In the genomic region with DNA sequence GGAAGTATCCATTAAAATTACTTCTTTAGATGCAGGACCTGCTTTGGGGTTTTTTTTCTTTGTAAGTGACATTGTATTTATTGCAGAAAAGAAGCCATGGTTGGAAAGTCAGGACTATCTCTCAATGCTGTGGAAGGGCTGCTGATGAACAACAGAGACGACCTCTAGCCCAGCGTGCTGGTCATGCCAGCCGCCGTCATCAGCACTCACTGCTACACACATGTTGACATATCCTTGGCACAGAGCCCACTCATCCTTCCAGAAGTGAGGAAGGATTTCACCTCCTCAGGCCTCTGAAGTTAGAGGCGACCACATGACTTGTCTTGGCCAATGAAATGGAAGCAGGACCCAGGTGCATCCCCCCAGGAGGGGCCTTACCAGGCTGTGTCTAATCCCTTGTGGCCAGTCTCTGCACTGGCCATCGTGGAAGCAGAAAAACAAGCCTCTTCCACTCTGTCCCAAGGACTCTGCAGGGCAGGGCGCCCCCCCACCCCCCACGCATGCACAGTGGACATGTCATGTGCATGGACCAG, we compare ENCODE assay signal across 22 cellular contexts.
DNase-seq lines count a peak whose midpoint lies in the region; ATAC-seq and TF ChIP-seq lines count a peak whose summit lies in the region.
"Had no signal": no experiment of that assay in that cellular context is flagged by ENCODE, and none has a peak within 500 bp of the region (broad histone marks: within the 10 kb centered on the region; RNA-seq: fewer than 3 reads in every experiment).

No MANE protein-coding gene starts in this region.

- no peak overlapping the region for H3K27ac ChIP-seq in SK-N-SH (ENCODE audit: low read depth in 2 of 2, low read length in 1 of 2)
- H3K27ac ChIP-seq in osteoblast (ENCODE audit: low read depth, low read length) = no peak overlapping the region
- H3K27ac ChIP-seq: GM23248, HL-60, RWPE1 had no signal

- H3F3A ChIP-seq in SK-N-SH (replicated peaks; ENCODE audit: insufficient read depth) = no peaks in the 10 kb centered on the region

- no peaks in the 10 kb centered on the region for H3K9me2 ChIP-seq in SK-N-SH

- H3K36me3 ChIP-seq in SK-N-SH (replicated peaks in 1 of 2; ENCODE audit: control insufficient read depth in 1 of 2, insufficient read depth in 2 of 2, low read length in 1 of 2) (no peaks in the 10 kb centered on the region), H7 (replicated peaks; ENCODE audit: control insufficient read depth, insufficient read depth, low read length) (no peaks in the 10 kb centered on the region), osteoblast (ENCODE audit: insufficient read depth, low read length) (no peaks in the 10 kb centered on the region)

- H3K4me3 ChIP-seq in SK-N-SH (ENCODE audit: low read depth in 2 of 2, low read length in 1 of 2) (no peak overlapping the region), H7 (ENCODE audit: insufficient read depth, low read depth, low read length) (no peak overlapping the region), osteoblast (ENCODE audit: insufficient read depth, low read length) (no peak overlapping the region)
- H3K4me3 ChIP-seq: GM23248 had no signal

- H3K4me2 ChIP-seq in SK-N-SH = no peak overlapping the region
- H3K4me2 ChIP-seq in osteoblast (ENCODE audit: insufficient read depth, low read length) = no peak overlapping the region

- DNase-seq in SK-N-SH (peak; percentile 52), H7 (peak; percentile 81), amniotic epithelial cell (ENCODE audit: low read depth) (peak; percentile 18), osteoblast (ENCODE audit: insufficient read length, low spot score, missing footprints) (peak; percentile 83)
- DNase-seq in central memory CD4-positive, alpha-beta T cell = no peak
- DNase-seq: CD4-positive, alpha-beta T cell; DMS53; GM23248; H9; Karpas-422; NCI-H1092 treated with DMSO at 0.1 percent for 48 hours; NCI-H1436; NCI-H187; NCI-H2081 treated with DMSO at 0.1 percent for 48 hours; NCI-H2171; NCI-H226; NCI-H510A treated with DMSO at 0.1 percent for 48 hours had no signal

- ATAC-seq in SK-N-SH treated with all-trans-retinoic acid at 6 μM for 48 hours = no peak
- ATAC-seq in HG03565 (IDR thresholded peaks at IDR 0.05; ENCODE audit: unreplicated experiment) = no peak
- ATAC-seq: Panc1 had no signal

- H3K4me1 ChIP-seq in SK-N-SH (ENCODE audit: control insufficient read depth in 1 of 2, insufficient read depth in 2 of 2, low read depth in 1 of 2, low read length in 1 of 2) (no peaks in the 10 kb centered on the region), osteoblast (ENCODE audit: insufficient read depth, low read length) (no peaks in the 10 kb centered on the region)

- H4K20me1 ChIP-seq in SK-N-SH (ENCODE audit: insufficient read depth) (no peaks in the 10 kb centered on the region), osteoblast (ENCODE audit: insufficient read depth, low read length) (no peaks in the 10 kb centered on the region)

- no peak for TF ChIP-seq CTCF in SK-N-SH (IDR thresholded peaks at IDR 0.05)
- no peak for TF ChIP-seq CTCF in osteoblast (IDR thresholded peaks at IDR 0.05; ENCODE audit: extremely low read depth, low read depth, low read length)

- no peak for TF ChIP-seq EP300 in SK-N-SH (IDR thresholded peaks at IDR 0.05; ENCODE audit: borderline replicate concordance in 1 of 2, low read depth in 1 of 2, low read length in 1 of 2)

- H3K9me3 ChIP-seq in SK-N-SH = no peaks in the 10 kb centered on the region
- H3K9me3 ChIP-seq in osteoblast (ENCODE audit: low read depth, low read length) = no peaks in the 10 kb centered on the region

- TF ChIP-seq RAD21 in SK-N-SH (IDR thresholded peaks at IDR 0.05; ENCODE audit: low read length) = no peak

- no peaks in the 10 kb centered on the region for H3K79me2 ChIP-seq in SK-N-SH (ENCODE audit: insufficient read depth)
- no peaks in the 10 kb centered on the region for H3K79me2 ChIP-seq in osteoblast (ENCODE audit: insufficient read depth, low read length)

- CTCF ChIA-PET in SK-N-SH (lab: Yijun Ruan, JAX) = no interaction called here

- H2AFZ ChIP-seq in SK-N-SH (ENCODE audit: low read depth) (no peak overlapping the region), osteoblast (ENCODE audit: low read length) (no peak overlapping the region)
- H2AFZ ChIP-seq: GM23248 had no signal

- 31% methylated on average over 7 of the region's 8 CpGs for WGBS in SK-N-SH (ENCODE audit: low lambda C conversion rate)

- POLR2A ChIA-PET in SK-N-SH (lab: Yijun Ruan, JAX) = no interaction called here

- H3K9ac ChIP-seq in SK-N-SH = no peak overlapping the region
- H3K9ac ChIP-seq: GM23248 had no signal

- H3K27me3 ChIP-seq in SK-N-SH (ENCODE audit: insufficient read depth) = no peaks in the 10 kb centered on the region
- no peaks in the 10 kb centered on the region for H3K27me3 ChIP-seq in H7 (ENCODE audit: control insufficient read depth, insufficient read depth, low read length)
- H3K27me3 ChIP-seq in osteoblast (ENCODE audit: insufficient read depth, low read length) = no peaks in the 10 kb centered on the region

TF ChIP-seq in SK-N-SH, 30 proteins besides CTCF, POLR2A, EP300 and RAD21 (continues in another document):
- no peak for TF ChIP-seq EZH2phosphoT487 (IDR thresholded peaks at IDR 0.05; ENCODE audit: borderline replicate concordance, low read depth)
- no peak for TF ChIP-seq YY1 (IDR thresholded peaks at IDR 0.05; ENCODE audit: low read depth)
- no peak for TF ChIP-seq MEF2A (IDR thresholded peaks at IDR 0.05; ENCODE audit: borderline replicate concordance, low read depth)
- TF ChIP-seq RFX5 (IDR thresholded peaks at IDR 0.05; ENCODE audit: low read length) = no peak
- no peak for TF ChIP-seq GABPA (IDR thresholded peaks at IDR 0.05; ENCODE audit: low read depth)
- TF ChIP-seq, protein P1, sequence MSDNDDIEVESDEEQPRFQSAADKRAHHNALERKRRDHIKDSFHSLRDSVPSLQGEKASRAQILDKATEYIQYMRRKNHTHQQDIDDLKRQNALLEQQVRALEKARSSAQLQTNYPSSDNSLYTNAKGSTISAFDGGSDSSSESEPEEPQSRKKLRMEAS (IDR thresholded peaks at IDR 0.05; ENCODE audit: low read depth) = no peak
- no peak for TF ChIP-seq FOSL2 (IDR thresholded peaks at IDR 0.05; ENCODE audit: borderline replicate concordance, low read depth)
- TF ChIP-seq CHD2 (IDR thresholded peaks at IDR 0.05; ENCODE audit: low read length, partially characterized antibody) = no peak
- no peak for TF ChIP-seq TEAD4 (IDR thresholded peaks at IDR 0.05; ENCODE audit: borderline replicate concordance, insufficient read depth)

TF ChIP-seq in SK-N-SH treated with all-trans-retinoic acid at 6 μM for 48 hours, 23 proteins besides CTCF, POLR2A, EP300 and RAD21 (continues in another document):
- TF ChIP-seq, protein P2, sequence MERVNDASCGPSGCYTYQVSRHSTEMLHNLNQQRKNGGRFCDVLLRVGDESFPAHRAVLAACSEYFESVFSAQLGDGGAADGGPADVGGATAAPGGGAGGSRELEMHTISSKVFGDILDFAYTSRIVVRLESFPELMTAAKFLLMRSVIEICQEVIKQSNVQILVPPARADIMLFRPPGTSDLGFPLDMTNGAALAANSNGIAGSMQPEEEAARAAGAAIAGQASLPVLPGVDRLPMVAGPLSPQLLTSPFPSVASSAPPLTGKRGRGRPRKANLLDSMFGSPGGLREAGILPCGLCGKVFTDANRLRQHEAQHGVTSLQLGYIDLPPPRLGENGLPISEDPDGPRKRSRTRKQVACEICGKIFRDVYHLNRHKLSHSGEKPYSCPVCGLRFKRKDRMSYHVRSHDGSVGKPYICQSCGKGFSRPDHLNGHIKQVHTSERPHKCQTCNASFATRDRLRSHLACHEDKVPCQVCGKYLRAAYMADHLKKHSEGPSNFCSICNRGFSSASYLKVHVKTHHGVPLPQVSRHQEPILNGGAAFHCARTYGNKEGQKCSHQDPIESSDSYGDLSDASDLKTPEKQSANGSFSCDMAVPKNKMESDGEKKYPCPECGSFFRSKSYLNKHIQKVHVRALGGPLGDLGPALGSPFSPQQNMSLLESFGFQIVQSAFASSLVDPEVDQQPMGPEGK (CRISPR knock-in tag; IDR thresholded peaks at IDR 0.05; ENCODE audit: borderline replicate concordance) = no peak
- TF ChIP-seq OSR1 (CRISPR knock-in tag; IDR thresholded peaks at IDR 0.05) = no peak
- TF ChIP-seq GLIS3 (CRISPR knock-in tag; IDR thresholded peaks at IDR 0.05) = no peak
- TF ChIP-seq, protein P3, sequence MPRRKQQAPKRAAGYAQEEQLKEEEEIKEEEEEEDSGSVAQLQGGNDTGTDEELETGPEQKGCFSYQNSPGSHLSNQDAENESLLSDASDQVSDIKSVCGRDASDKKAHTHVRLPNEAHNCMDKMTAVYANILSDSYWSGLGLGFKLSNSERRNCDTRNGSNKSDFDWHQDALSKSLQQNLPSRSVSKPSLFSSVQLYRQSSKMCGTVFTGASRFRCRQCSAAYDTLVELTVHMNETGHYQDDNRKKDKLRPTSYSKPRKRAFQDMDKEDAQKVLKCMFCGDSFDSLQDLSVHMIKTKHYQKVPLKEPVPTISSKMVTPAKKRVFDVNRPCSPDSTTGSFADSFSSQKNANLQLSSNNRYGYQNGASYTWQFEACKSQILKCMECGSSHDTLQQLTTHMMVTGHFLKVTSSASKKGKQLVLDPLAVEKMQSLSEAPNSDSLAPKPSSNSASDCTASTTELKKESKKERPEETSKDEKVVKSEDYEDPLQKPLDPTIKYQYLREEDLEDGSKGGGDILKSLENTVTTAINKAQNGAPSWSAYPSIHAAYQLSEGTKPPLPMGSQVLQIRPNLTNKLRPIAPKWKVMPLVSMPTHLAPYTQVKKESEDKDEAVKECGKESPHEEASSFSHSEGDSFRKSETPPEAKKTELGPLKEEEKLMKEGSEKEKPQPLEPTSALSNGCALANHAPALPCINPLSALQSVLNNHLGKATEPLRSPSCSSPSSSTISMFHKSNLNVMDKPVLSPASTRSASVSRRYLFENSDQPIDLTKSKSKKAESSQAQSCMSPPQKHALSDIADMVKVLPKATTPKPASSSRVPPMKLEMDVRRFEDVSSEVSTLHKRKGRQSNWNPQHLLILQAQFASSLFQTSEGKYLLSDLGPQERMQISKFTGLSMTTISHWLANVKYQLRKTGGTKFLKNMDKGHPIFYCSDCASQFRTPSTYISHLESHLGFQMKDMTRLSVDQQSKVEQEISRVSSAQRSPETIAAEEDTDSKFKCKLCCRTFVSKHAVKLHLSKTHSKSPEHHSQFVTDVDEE (CRISPR knock-in tag; IDR thresholded peaks at IDR 0.05) = no peak
- TF ChIP-seq TCF4 (CRISPR knock-in tag; IDR thresholded peaks at IDR 0.05; ENCODE audit: borderline replicate concordance) = no peak
- no peak for TF ChIP-seq ZNF8 (CRISPR knock-in tag; IDR thresholded peaks at IDR 0.05)
- no peak for TF ChIP-seq CREB5 (CRISPR knock-in tag; IDR thresholded peaks at IDR 0.05; ENCODE audit: low read depth)
